Comparison of ENCODE assay signal across 17 cellular contexts in genomic region chr1:64133036-64133435, GRCh38.
DNase-seq lines count a peak whose midpoint lies in the region; ATAC-seq and TF ChIP-seq lines count a peak whose summit lies in the region.
"Had no signal": no experiment of that assay in that cellular context is flagged by ENCODE, and none has a peak within 500 bp of the region (broad histone marks: within the 10 kb centered on the region; RNA-seq: fewer than 3 reads in every experiment).

No MANE protein-coding gene starts in this region.

- H3K27me3 ChIP-seq in KMS-11 (ENCODE audit: insufficient read depth, low read depth) (no peaks in the 10 kb centered on the region), mammary epithelial cell (ENCODE audit: insufficient read depth, low read length) (no peaks in the 10 kb centered on the region)

- H3K4me3 ChIP-seq in KMS-11 (IDR thresholded peaks at IDR 0.05; ENCODE audit: insufficient read depth, low read depth, low read length) (no peak overlapping the region), mammary epithelial cell (replicated peaks in 1 of 3; ENCODE audit: insufficient read depth in 1 of 3, low read depth in 2 of 3, low read length in 3 of 3) (no peak overlapping the region)
- H3K4me3 ChIP-seq: GM12878 had no signal

- in situ Hi-C loops in mammary epithelial cell (cut with MboI; ENCODE audit: low sequenced_read_pairs in 2 of 2) = loop anchor here (5.0 to 10.0 kb wide), 4 partner anchors 198 to 518 kb away; partner anchors contain the start of gene ROR1 (in 1 of the 2)

- H3K27me3 Mint-ChIP-seq in Calu3 (ENCODE audit: unreplicated experiment) = no peaks in the 10 kb centered on the region

- H3K36me3 ChIP-seq in KMS-11 (ENCODE audit: insufficient read depth) (no peaks in the 10 kb centered on the region), mammary epithelial cell (ENCODE audit: insufficient read depth, low read length) (no peaks in the 10 kb centered on the region)

- no peak overlapping the region for H3K9ac ChIP-seq in KMS-11
- no peak overlapping the region for H3K9ac ChIP-seq in mammary epithelial cell (ENCODE audit: insufficient read depth, low read length)
- H3K9ac ChIP-seq: parathyroid adenoma had no signal

- H3K4me1 Mint-ChIP-seq in Calu3 (ENCODE audit: low read depth, unreplicated experiment) = peaks cover 20% of the 10 kb centered on the region

- dilution Hi-C loops in mammary epithelial cell (cut with HindIII; ENCODE audit: low sequenced_read_pairs) = no loop called here

- CTCF ChIA-PET in mammary epithelial cell (lab: Charles Lee; ENCODE audit: low non-redundant PET) (interaction anchor here (0.6 to 0.7 kb wide), 2 partner anchors 399 to 441 kb away, joined by 3 to 14 read pairs; no protein-coding TSS in a partner anchor), Calu3 (lab: Charles Lee) (interaction anchor here (0.6 kb wide), 1 partner anchor 340 kb away, joined by 3 read pairs; no protein-coding TSS in a partner anchor)

- no peak overlapping the region for H3K4me3 Mint-ChIP-seq in Calu3 (ENCODE audit: low read depth, unreplicated experiment)

- no peaks in the 10 kb centered on the region for H3K9me3 ChIP-seq in mammary epithelial cell (replicated peaks; ENCODE audit: insufficient read depth, low read length)

- H3K4me2 ChIP-seq in KMS-11 (peak overlapping the region; percentile 63; the same call in 1 of the 2 replicates), mammary epithelial cell (ENCODE audit: insufficient read depth, low read depth, low read length) (peak overlapping the region; percentile 33)

- intact Hi-C loops in mammary epithelial cell (cut with micrococcal nuclease) = loop anchor here (1.0 to 5.0 kb wide), 5 partner anchors 51 to 359 kb away; partner anchors contain the start of gene ROR1
- intact Hi-C loops in Calu3 (cut with micrococcal nuclease; ENCODE audit: unreplicated experiment) = no loop called here

- H4K20me1 ChIP-seq in KMS-11 (ENCODE audit: insufficient read depth) = no peaks in the 10 kb centered on the region
- H4K20me1 ChIP-seq in mammary epithelial cell (ENCODE audit: insufficient read depth, low read length) = no peaks in the 10 kb centered on the region

- TF ChIP-seq CTCF in KMS-11 (conservative IDR thresholded peaks at IDR 0.05; ENCODE audit: low read depth, low read length) (no peak), mammary epithelial cell (conservative IDR thresholded peaks at IDR 0.05 in 1 of 2, IDR thresholded peaks at IDR 0.05 in 1 of 2; ENCODE audit: extremely low read depth in 1 of 2, insufficient read depth in 1 of 2, low read depth in 1 of 2, low read length in 2 of 2) (no peak), Calu3 (IDR thresholded peaks at IDR 0.05; ENCODE audit: unreplicated experiment) (no peak)

- peaks cover 5% of the 10 kb centered on the region for H3K36me3 Mint-ChIP-seq in Calu3 (ENCODE audit: insufficient read depth, unreplicated experiment)

- WGBS in mammary epithelial cell (ENCODE audit: low coverage, missing lambda C conversion rate) = 13% methylated on average over 5 of the region's 5 CpGs

- DNase-seq in AG08395 (ENCODE audit: low spot score) (peak; percentile 95), mammary epithelial cell (peak; percentile 97), kidney glomerular epithelial cell (lab: John Stamatoyannopoulos, UW) (peak; percentile 95), inferior parietal cortex (ENCODE audit: extremely low spot score) (no peak), Calu3 (no peak), DMS153 treated with DMSO at 0.1 percent for 48 hours (lab: John Stamatoyannopoulos, UW; ENCODE audit: unreplicated experiment) (no peak)
- DNase-seq: activated CD4-positive, alpha-beta T cell treated with anti-CD3 and anti-CD28 coated beads, Interleukin-2, amount 50 U/mL, for 1 hour; activated naive CD4-positive, alpha-beta T cell treated with Interleukin-2 at 50 U/mL for 16 hours; effector CD8-positive, alpha-beta T cell; KBM-7; left cardiac atrium; NCI-H2227 treated with DMSO at 0.1 percent for 48 hours had no signal

- H2AFZ ChIP-seq in KMS-11 (ENCODE audit: low read depth) (no peak overlapping the region), mammary epithelial cell (ENCODE audit: low read depth, low read length) (no peak overlapping the region)
- H2AFZ ChIP-seq: parathyroid adenoma had no signal

- H3K27ac Mint-ChIP-seq in Calu3 (ENCODE audit: unreplicated experiment) = no peak overlapping the region

- no peak for ATAC-seq in GM19035 (IDR thresholded peaks at IDR 0.05; ENCODE audit: unreplicated experiment)
- ATAC-seq: GM12878 had no signal

- H3K4me1 ChIP-seq in KMS-11 (ENCODE audit: low read depth, poor library complexity, severe bottlenecking) (peaks cover 49% of the 10 kb centered on the region), mammary epithelial cell (ENCODE audit: insufficient read depth, low read length) (peaks cover 39% of the 10 kb centered on the region)

- BruUV-seq in mammary epithelial cell (replicated peaks; lab: Mats Ljungman, UMichigan) (no TSS peak), Calu3 (replicated peaks; lab: Mats Ljungman, UMichigan) (no TSS peak)

- no peaks in the 10 kb centered on the region for H3K9me3 Mint-ChIP-seq in Calu3 (ENCODE audit: low read depth, unreplicated experiment)

- H3K27ac ChIP-seq in KMS-11 = no peak overlapping the region
- peak overlapping the region; percentile 82 for H3K27ac ChIP-seq in mammary epithelial cell (ENCODE audit: insufficient read depth, low read depth, low read length)
- H3K27ac ChIP-seq: C4-2B, parathyroid adenoma had no signal

- H3K79me2 ChIP-seq in KMS-11 (ENCODE audit: insufficient read depth, low read depth) = no peaks in the 10 kb centered on the region
- no peaks in the 10 kb centered on the region for H3K79me2 ChIP-seq in mammary epithelial cell (ENCODE audit: insufficient read depth, low read length)
- H3K79me2 ChIP-seq: parathyroid adenoma had no signal

Comparison
In these comparisons a context has a peak if more than half of its experiments do, and no peak if none do; other contexts are left out.
1. DNase-seq: peak in AG08395 (single experiment), mammary epithelial cell (single experiment) and kidney glomerular epithelial cell (single experiment); none in inferior parietal cortex (single experiment), Calu3 (single experiment) and DMS153 treated with DMSO at 0.1 percent for 48 hours (single experiment).